Comparison of ENCODE assay signal across 8 cellular contexts in genomic region chr6:34223964-34224940, GRCh38. TPM values are rescaled to one million over a fixed set of nuclear protein-coding genes. Genes with fewer than 3 reads are reported as not detected.
DNase-seq lines count a peak whose midpoint lies in the region; TF ChIP-seq lines count a peak whose summit lies in the region.

No MANE protein-coding gene starts in this region.

- H3K79me2 ChIP-seq in neural progenitor cell (ENCODE audit: low read depth), result no peaks in the 10 kb centered on the region

- no peaks in the 10 kb centered on the region for H3K9me3 Mint-ChIP-seq in neural progenitor cell

- peaks cover 18% of the 10 kb centered on the region for H3F3A ChIP-seq in neural progenitor cell (ENCODE audit: low read depth)

- H3K4me2 ChIP-seq in neural progenitor cell, result peak overlapping the region; percentile 74

- H3K27me3 Mint-ChIP-seq in neural progenitor cell (ENCODE audit: insufficient read depth, low read depth), result no peaks in the 10 kb centered on the region

- TF ChIP-seq CTCF in LNCaP clone FGC (IDR thresholded peaks at IDR 0.05; ENCODE audit: control insufficient read depth, extremely low read depth, insufficient read depth) (no peak), foreskin fibroblast (IDR thresholded peaks at IDR 0.05; ENCODE audit: low read depth, low read length) (no peak), neural progenitor cell (IDR thresholded peaks at IDR 0.05) (no peak)

- H3K36me3 ChIP-seq in neural progenitor cell (no peaks in the 10 kb centered on the region), stomach smooth muscle (ENCODE audit: control insufficient read depth in 2 of 2, insufficient read depth in 2 of 2, low read length in 2 of 2) (no peaks in the 10 kb centered on the region)

- H3K4me3 ChIP-seq in LNCaP clone FGC (ENCODE audit: low read depth, low read length) (peak overlapping the region; percentile 64), foreskin fibroblast (ENCODE audit: low read depth in 1 of 2, low read length in 2 of 2) (peak overlapping the region; percentile 52 to 58), neural progenitor cell (peak overlapping the region; percentile 41), stomach smooth muscle (ENCODE audit: low read length in 2 of 2) (peak overlapping the region; percentile 79 to 83)

- H3K27ac ChIP-seq in neural progenitor cell (no peak overlapping the region), stomach smooth muscle (ENCODE audit: low read length) (peak overlapping the region; percentile 88)

- DNase-seq in EL, result peak; percentile 96
- peak; percentile 93 for DNase-seq in H4 (ENCODE audit: low spot score)
- peak; percentile 94 for DNase-seq in LNCaP clone FGC (ENCODE audit: low read depth)
- peak; percentile 26 for DNase-seq in SHP77 treated with DMSO at 0.1 percent for 48 hours (lab: John Stamatoyannopoulos, UW)
- DNase-seq in activated gamma-delta T cell treated with Interleukin-2 at 50 U/mL for 16 hours, result peak; percentile 91
- peak; percentile 97 to 98 for DNase-seq in foreskin fibroblast
- peak; percentile 94 for DNase-seq in neural progenitor cell (ENCODE audit: low spot score)

- peak overlapping the region; percentile 91 for H3K27ac Mint-ChIP-seq in neural progenitor cell

- H3K4me1 Mint-ChIP-seq in neural progenitor cell, result peaks cover 38% of the 10 kb centered on the region

- no peaks in the 10 kb centered on the region for H4K20me1 ChIP-seq in neural progenitor cell (ENCODE audit: low read depth)

- H2AFZ ChIP-seq in neural progenitor cell (replicated peaks), result peak overlapping the region; percentile 60

- H3K4me1 ChIP-seq in neural progenitor cell (peaks cover 21% of the 10 kb centered on the region), stomach smooth muscle (ENCODE audit: control insufficient read depth, insufficient read depth, low read length) (peaks cover 8% of the 10 kb centered on the region)

- H3K9me3 ChIP-seq in neural progenitor cell (ENCODE audit: low read depth) (no peaks in the 10 kb centered on the region), stomach smooth muscle (ENCODE audit: control insufficient read depth in 2 of 2, low read length in 2 of 2) (no peaks in the 10 kb centered on the region)

- H3K4me3 Mint-ChIP-seq in neural progenitor cell, result peak overlapping the region; percentile 78

- H3K36me3 Mint-ChIP-seq in neural progenitor cell, result no peaks in the 10 kb centered on the region

- no peak overlapping the region for H3K9ac ChIP-seq in neural progenitor cell
- peak overlapping the region; percentile 79 to 88 for H3K9ac ChIP-seq in stomach smooth muscle (ENCODE audit: low read length in 2 of 2)

- H3K27me3 ChIP-seq in neural progenitor cell (no peaks in the 10 kb centered on the region), stomach smooth muscle (ENCODE audit: control insufficient read depth in 1 of 2, insufficient read depth in 2 of 2, low read length in 2 of 2) (no peaks in the 10 kb centered on the region)

RNA-seq across cellular contexts. Expression of gene HMGA1, which starts 12.4 kb away (rescaled TPM):
- 117 and 122 TPM in 2 replicates for total RNA-seq in H4 (2014; rRNA removed; shearing (Covaris generic))
- 417 and 1,058 TPM in 2 replicates for total RNA-seq in neural progenitor cell (ENCODE audit: low replicate concordance)

RNA-seq across cellular contexts. Expression of gene SMIM29, which starts 24.6 kb away (rescaled TPM):
- 46.4 and 61.4 TPM in 2 replicates for total RNA-seq in H4 (2014; rRNA removed; shearing (Covaris generic))
- total RNA-seq in neural progenitor cell (ENCODE audit: low replicate concordance), result 2.4 and 8.9 TPM in 2 replicates

Comparison
In these comparisons a context has a peak if more than half of its experiments do, and no peak if none do; other contexts are left out.
1. DNase-seq: peak in every context shown above with its lines; median percentile 98 in foreskin fibroblast; 96 in EL; 94 in LNCaP clone FGC; 94 in neural progenitor cell; 93 in H4; 91 in activated gamma-delta T cell treated with Interleukin-2 at 50 U/mL for 16 hours; 26 in SHP77 treated with DMSO at 0.1 percent for 48 hours.